In genomic region chr7:98091061-98091460, GRCh38 we compare ENCODE assay signal across 16 cellular contexts.
"Had no signal": no experiment of that assay in that cellular context is flagged by ENCODE, and none has a peak within 500 bp of the region (broad histone marks: within the 10 kb centered on the region; RNA-seq: fewer than 3 reads in every experiment).

No MANE protein-coding gene starts in this region.

- H2AFZ ChIP-seq: neural progenitor cell had no signal

- H3K9me3 ChIP-seq: body of pancreas had no signal

- H3K4me1 ChIP-seq: body of pancreas, neural progenitor cell, sigmoid colon, spleen, upper lobe of left lung had no signal

- H3K36me3 ChIP-seq: neural progenitor cell, sigmoid colon, spleen, upper lobe of left lung had no signal

- H3K4me2 ChIP-seq: neural progenitor cell had no signal

- ATAC-seq: activated naive CD4-positive, alpha-beta T cell treated with anti-CD3 and anti-CD28 coated beads, Interleukin-2, amount 50 U/mL, for 72 hours; activated T-cell treated with anti-CD3 and anti-CD28 coated beads, Interleukin-2, amount 50 U/mL, for 72 hours; body of pancreas; left lobe of liver had no signal

- DNase-seq: activated CD4-positive, alpha-beta T cell treated with anti-CD3 and anti-CD28 coated beads, Interleukin-2, amount 10 ng/mL, durations not matched to agents 7 days and 5 days; activated CD8-positive, alpha-beta memory T cell treated with anti-CD3 and anti-CD28 coated beads, Interleukin-2, amount 50 U/mL, for 48 hours; activated gamma-delta T cell; activated T-cell treated with anti-CD3 and anti-CD28 coated beads, Interleukin-2, amount 50 U/mL, for 72 hours; amniotic stem cell; body of pancreas; central memory CD4-positive, alpha-beta T cell; foreskin melanocyte; naive B cell; sigmoid colon; spleen; upper lobe of left lung had no signal

- H3K27me3 ChIP-seq: body of pancreas, neural progenitor cell, sigmoid colon, upper lobe of left lung had no signal

- H3K9ac ChIP-seq: neural progenitor cell had no signal

- H3K4me3 ChIP-seq: body of pancreas, coronary artery, neural progenitor cell, sigmoid colon, spleen, upper lobe of left lung had no signal

- H3K27ac ChIP-seq: body of pancreas, coronary artery, neural progenitor cell, sigmoid colon, spleen, upper lobe of left lung had no signal
